Comparison of ENCODE assay signal across 19 cellular contexts in genomic region chr1:33515607-33516006, GRCh38.
"Had no signal": no experiment of that assay in that cellular context is flagged by ENCODE, and none has a peak within 500 bp of the region (broad histone marks: within the 10 kb centered on the region; RNA-seq: fewer than 3 reads in every experiment).

No MANE protein-coding gene starts in this region.

- H3K9me3 ChIP-seq: MG63, SJSA1 had no signal

- DNase-seq: KBM-7, MG63, NCI-H1092, NCI-H1105 treated with DMSO at 0.1 percent for 48 hours, NCI-H1417 treated with DMSO at 0.1 percent for 48 hours, NCI-H146, NCI-H187, NCI-H2029, NCI-H2081 treated with DMSO at 0.1 percent for 48 hours, NCI-H2171, NCI-H226, NCI-H446, NCI-H510A, NCI-H774, SIG-M5 had no signal

- H3K27ac ChIP-seq: RWPE1, SJSA1, SK-N-MC had no signal

- H3K36me3 ChIP-seq: MG63, SJSA1 had no signal

- H3K4me3 ChIP-seq: MG63, SJSA1, SK-N-MC had no signal

- H3K4me1 ChIP-seq: SJSA1 had no signal

- H3K27me3 ChIP-seq: MG63, SJSA1 had no signal

- ATAC-seq: Panc1 had no signal
